ENCODE assay signal across 10 cellular contexts in genomic region chr19:55112781-55113569, GRCh38. TPM values are rescaled to one million over a fixed set of nuclear protein-coding genes. Genes with fewer than 3 reads are reported as not detected.
DNase-seq lines count a peak whose midpoint lies in the region; ATAC-seq, FAIRE-seq and TF ChIP-seq lines count a peak whose summit lies in the region.
"Had no signal": no experiment of that assay in that cellular context is flagged by ENCODE, and none has a peak within 500 bp of the region (broad histone marks: within the 10 kb centered on the region; RNA-seq: fewer than 3 reads in every experiment).

No MANE protein-coding gene starts in this region.

- H3K27me3 ChIP-seq in GM12878 (replicated peaks in 1 of 2; ENCODE audit: control insufficient read depth in 2 of 2, insufficient read depth in 2 of 2, low read length in 1 of 2) (no peaks in the 10 kb centered on the region), kidney epithelial cell (ENCODE audit: control insufficient read depth, insufficient read depth, low read length) (no peaks in the 10 kb centered on the region)

- peak overlapping the region; percentile 5; the same call in 1 of the 2 replicates for H3K4me2 ChIP-seq in GM12878 (ENCODE audit: control insufficient read depth, insufficient read depth)

- SMC1A ChIA-PET in GM12878 (lab: Charles Lee; ENCODE audit: uncharacterized antibody, unreplicated experiment), result interaction anchor here (1.8 kb wide), 1 partner anchor 28 kb away, joined by 4 read pairs; no protein-coding TSS in a partner anchor

- TF ChIP-seq EP300 in GM12878 (IDR thresholded peaks at IDR 0.05; ENCODE audit: borderline replicate concordance in 1 of 2, control insufficient read depth in 1 of 2, low read depth in 2 of 2, low read length in 2 of 2), result no peak

- POLR2A ChIA-PET in GM12878 (lab: Charles Lee), result no interaction called here

- peak overlapping the region; percentile 9 for H3K27ac Mint-ChIP-seq in stimulated activated memory B cell treated with anti-CD40 and anti-IgM and Interleukin-4, amounts not matched to agents 10 μg/mL and 1 μg/mL and 100 μg/mL, for 72 hours

- intact Hi-C loops in GM12878 (cut with micrococcal nuclease; ENCODE audit: unreplicated experiment), result no loop called here

- no peak for TF ChIP-seq RAD21 in GM12878 (IDR thresholded peaks at IDR 0.05; ENCODE audit: insufficient read depth, low read depth, low read length)

- H3K4me3 Mint-ChIP-seq in stimulated activated memory B cell treated with anti-CD40 and anti-IgM and Interleukin-4, amounts not matched to agents 10 μg/mL and 1 μg/mL and 100 μg/mL, for 72 hours, result no peak overlapping the region

- DNase-seq in GM19240 (ENCODE audit: insufficient read length, low spot score), result peak; percentile 0
- DNase-seq in GM12878 (ENCODE audit: low read depth, low spot score), result no peak
- DNase-seq in kidney epithelial cell (ENCODE audit: low read depth), result no peak
- DNase-seq in NCI-H2171 treated with DMSO at 0.1 percent for 48 hours (lab: John Stamatoyannopoulos, UW), result no peak
- DNase-seq in NCI-H2107 (lab: John Stamatoyannopoulos, UW), result no peak
- no peak for DNase-seq in NCI-H748 treated with DMSO at 0.1 percent for 48 hours (lab: John Stamatoyannopoulos, UW)

- ATAC-seq in GM12878 (peak; percentile 10), GM21825 (IDR thresholded peaks at IDR 0.05; ENCODE audit: unreplicated experiment) (no peak)
- ATAC-seq in stimulated activated memory B cell treated with anti-CD40 and anti-IgM and Interleukin-4, amounts not matched to agents 10 μg/mL and 1 μg/mL and 100 μg/mL, for 72 hours, result no peak

- H3K4me1 Mint-ChIP-seq in stimulated activated memory B cell treated with anti-CD40 and anti-IgM and Interleukin-4, amounts not matched to agents 10 μg/mL and 1 μg/mL and 100 μg/mL, for 72 hours, result peaks cover 53% of the 10 kb centered on the region

- no peak overlapping the region for H2AFZ ChIP-seq in GM12878 (ENCODE audit: control insufficient read depth, low read depth, low read length)

- no TSS peak for BruUV-seq in GM12878 (replicated peaks; lab: Mats Ljungman, UMichigan)

- TF ChIP-seq POLR2A in GM12878 (IDR thresholded peaks at IDR 0.05; ENCODE audit: low read depth, low read length), result no peak

- peaks cover 3% of the 10 kb centered on the region; the same call in 1 of the 2 replicates for H4K20me1 ChIP-seq in GM12878 (ENCODE audit: control insufficient read depth, insufficient read depth)

- CTCF ChIA-PET in GM12878 (lab: Yijun Ruan, JAX), result interaction anchor here (0.7 to 1.0 kb wide), 3 partner anchors 9 to 439 kb away, joined by 3 to 4 read pairs (median 3); no protein-coding TSS in a partner anchor

- in situ Hi-C loops in GM12878 (cut with MboI), result no loop called here

- TF ChIP-seq CTCF in GM12878 (IDR thresholded peaks at IDR 0.05 in 2 of 3, conservative IDR thresholded peaks at IDR 0.05 in 1 of 3; ENCODE audit: control insufficient read depth in 2 of 3, extremely low read depth in 1 of 3, insufficient read depth in 1 of 3, low read depth in 3 of 3, low read length in 3 of 3), result peak; percentile 9 to 25 (median 14); a peak in 2 of 6 replicates
- TF ChIP-seq CTCF in kidney epithelial cell (IDR thresholded peaks at IDR 0.05; ENCODE audit: insufficient read depth, low read length, poor library complexity, severe bottlenecking), result peak; percentile 8

- RAD21 ChIA-PET in GM12878 (lab: Charles Lee; ENCODE audit: unreplicated experiment), result no interaction called here

- no peaks in the 10 kb centered on the region for H3K9me3 Mint-ChIP-seq in stimulated activated memory B cell treated with anti-CD40 and anti-IgM and Interleukin-4, amounts not matched to agents 10 μg/mL and 1 μg/mL and 100 μg/mL, for 72 hours

- H3K36me3 ChIP-seq in GM12878 (ENCODE audit: control insufficient read depth in 2 of 2, insufficient read depth in 2 of 2, low read length in 1 of 2) (peaks cover 0 to 6% of the 10 kb centered on the region in 2 experiments; a peak in 3 of 4 replicates), kidney epithelial cell (ENCODE audit: control insufficient read depth, insufficient read depth, low read length) (peaks cover 2% of the 10 kb centered on the region)

- H3K4me3 ChIP-seq in GM12878 (peak overlapping the region; percentile 42; the same call in 1 of the 2 replicates), kidney epithelial cell (ENCODE audit: low read depth, low read length) (no peak overlapping the region)

- no peak overlapping the region for H3K27ac ChIP-seq in GM12878 (ENCODE audit: control insufficient read depth, insufficient read depth)

- peaks cover 38% of the 10 kb centered on the region for H3K79me2 ChIP-seq in GM12878 (ENCODE audit: control insufficient read depth, insufficient read depth, low read length)

- no peak for FAIRE-seq in GM12878 (lab: Jason Lieb, UNC)
- FAIRE-seq: G401.6 had no signal

- 54% methylated on average over 23 of the region's 23 CpGs for WGBS in GM12878 (ENCODE audit: insufficient coverage, insufficient replicate concordance, low lambda C conversion rate, missing lambda C conversion rate)

- H3K36me3 Mint-ChIP-seq in stimulated activated memory B cell treated with anti-CD40 and anti-IgM and Interleukin-4, amounts not matched to agents 10 μg/mL and 1 μg/mL and 100 μg/mL, for 72 hours, result peaks cover 35% of the 10 kb centered on the region

- no peak overlapping the region for H3K9ac ChIP-seq in GM12878 (ENCODE audit: control insufficient read depth, insufficient read depth, low read length)

- peaks cover 12% of the 10 kb centered on the region for H3K4me1 ChIP-seq in GM12878 (ENCODE audit: control insufficient read depth, insufficient read depth, low read length)

- no peaks in the 10 kb centered on the region for H3K27me3 Mint-ChIP-seq in stimulated activated memory B cell treated with anti-CD40 and anti-IgM and Interleukin-4, amounts not matched to agents 10 μg/mL and 1 μg/mL and 100 μg/mL, for 72 hours

- no peaks in the 10 kb centered on the region for H3K9me3 ChIP-seq in GM12878 (replicated peaks; ENCODE audit: control insufficient read depth, insufficient read depth, low read length)

RNA-seq across cellular contexts. Expression of gene PPP1R12C, which starts 4.5 kb away (rescaled TPM):
- total RNA-seq in GM12878 (2013; cell fraction: nucleolus; rRNA removed), result 33.5 and 40.4 TPM in 2 replicates
- total RNA-seq in GM12878 (2014; rRNA removed) (51.7 and 66.5 TPM in 2 replicates), GM12878 (2014; rRNA removed; fragmentation: Illumina TruSeq; extraction: Trizol) (25.2 and 28.2 TPM in 2 replicates), GM12878 (2021) (76.4 and 84.7 TPM in 2 replicates), kidney epithelial cell (62.9 and 94.8 TPM in 2 replicates)
- polyA plus RNA-seq in GM12878 (2011; ENCODE audit: low read depth), result 17.0 TPM
- polyA plus RNA-seq in GM12878 (2011; rRNA removed) (9.6 and 23.0 TPM in 2 replicates), GM12878 (2014; fragmentation: Illumina TruSeq; extraction: Trizol) (3.5 and 18.0 TPM in 2 replicates), GM12878 (2014; fragmentation: Nextera tagmentation; extraction: Ambion mirVana) (1 to 10 TPM; 1.4 to 4.7 TPM), GM12878 (2014; rRNA removed) (83.4 and 101 TPM in 2 replicates), GM12878 (2016; fragmentation: Nextera tagmentation; extraction: Ambion mirVana) (10 to 100 TPM; 10.5 to 14.8 TPM)
- 20.2 and 37.2 TPM in 2 replicates for polyA plus RNA-seq in GM12878 (2011; cell fraction: cytosol; rRNA removed)
- polyA plus RNA-seq in GM12878 (2011; cell fraction: nucleus; rRNA removed), result 203 and 271 TPM in 2 replicates
- polyA plus RNA-seq in GM12878 (2012), result 48.6 and 64.4 TPM in 2 replicates
- polyA minus RNA-seq in GM12878 (2011; rRNA and poly(A)+ RNA removed), result 5.0 and 15.0 TPM in 2 replicates
- polyA minus RNA-seq in GM12878 (2011; cell fraction: cytosol; rRNA and poly(A)+ RNA removed), result 10.7 and 11.3 TPM in 2 replicates
- 24.3 and 37.7 TPM in 2 replicates for polyA minus RNA-seq in GM12878 (2011; cell fraction: nucleus; rRNA and poly(A)+ RNA removed)

RNA-seq across cellular contexts. Expression of gene TNNT1, which starts 36.0 kb away (rescaled TPM):
- not detected in 2 replicates for total RNA-seq in GM12878 (2013; cell fraction: nucleolus; rRNA removed)
- total RNA-seq in GM12878 (2014; rRNA removed) (not detected in 2 replicates), GM12878 (2014; rRNA removed; fragmentation: Illumina TruSeq; extraction: Trizol) (not detected in 2 replicates), GM12878 (2021) (0.62 TPM in 1 of 2 replicates, not detected in the other), kidney epithelial cell (5.8 and 7.1 TPM in 2 replicates)
- polyA plus RNA-seq in GM12878 (2011; ENCODE audit: low read depth), result not detected
- polyA plus RNA-seq in GM12878 (2011; rRNA removed) (0.26 TPM in 1 of 2 replicates, not detected in the other), GM12878 (2014; fragmentation: Illumina TruSeq; extraction: Trizol) (not detected in 2 replicates), GM12878 (2014; fragmentation: Nextera tagmentation; extraction: Ambion mirVana) (not detected), GM12878 (2014; rRNA removed) (not detected in 2 replicates), GM12878 (2016; fragmentation: Nextera tagmentation; extraction: Ambion mirVana) (under 1 TPM in 1 of 2 experiments, not detected in 1; 0.37 TPM)
- 0.15 TPM in 1 of 2 replicates, not detected in the other for polyA plus RNA-seq in GM12878 (2011; cell fraction: cytosol; rRNA removed)
- polyA plus RNA-seq in GM12878 (2011; cell fraction: nucleus; rRNA removed), result 0.21 TPM in 1 of 2 replicates, not detected in the other
- polyA plus RNA-seq in GM12878 (2012), result 0.13 TPM in 1 of 2 replicates, not detected in the other
- 0.67 TPM in 1 of 2 replicates, not detected in the other for polyA minus RNA-seq in GM12878 (2011; rRNA and poly(A)+ RNA removed)
- not detected in 2 replicates for polyA minus RNA-seq in GM12878 (2011; cell fraction: cytosol; rRNA and poly(A)+ RNA removed)
- polyA minus RNA-seq in GM12878 (2011; cell fraction: nucleus; rRNA and poly(A)+ RNA removed), result 0.24 TPM in 1 of 2 replicates, not detected in the other

RNA-seq across cellular contexts. Expression of gene EPS8L1, which starts 37.3 kb away (rescaled TPM):
- 0.69 and 0.92 TPM in 2 replicates for total RNA-seq in GM12878 (2013; cell fraction: nucleolus; rRNA removed)
- total RNA-seq in GM12878 (2014; rRNA removed), result 0.68 and 1.4 TPM in 2 replicates
- 0.64 and 0.72 TPM in 2 replicates for total RNA-seq in GM12878 (2014; rRNA removed; fragmentation: Illumina TruSeq; extraction: Trizol)
- total RNA-seq in GM12878 (2021), result 1.8 and 2.2 TPM in 2 replicates
- polyA plus RNA-seq in GM12878 (2011; ENCODE audit: low read depth), result not detected
- 0.71 and 0.82 TPM in 2 replicates for polyA plus RNA-seq in GM12878 (2011; rRNA removed)
- polyA plus RNA-seq in GM12878 (2011; cell fraction: cytosol; rRNA removed), result 0.67 and 0.75 TPM in 2 replicates
- 4.1 and 5.4 TPM in 2 replicates for polyA plus RNA-seq in GM12878 (2011; cell fraction: nucleus; rRNA removed)
- 1.4 and 2.3 TPM in 2 replicates for polyA plus RNA-seq in GM12878 (2012)
- polyA plus RNA-seq in GM12878 (2014; fragmentation: Illumina TruSeq; extraction: Trizol), result 0.72 TPM in 1 of 2 replicates, not detected in the other
- not detected for polyA plus RNA-seq in GM12878 (2014; fragmentation: Nextera tagmentation; extraction: Ambion mirVana)
- polyA plus RNA-seq in GM12878 (2014; rRNA removed), result 1.5 and 1.8 TPM in 2 replicates
- polyA plus RNA-seq in GM12878 (2016; fragmentation: Nextera tagmentation; extraction: Ambion mirVana), result 1 to 10 TPM; 1.2 to 2.1 TPM
- 0.37 and 0.41 TPM in 2 replicates for polyA minus RNA-seq in GM12878 (2011; rRNA and poly(A)+ RNA removed)
- polyA minus RNA-seq in GM12878 (2011; cell fraction: cytosol; rRNA and poly(A)+ RNA removed), result not detected in 2 replicates
- polyA minus RNA-seq in GM12878 (2011; cell fraction: nucleus; rRNA and poly(A)+ RNA removed), result 0.73 and 1.3 TPM in 2 replicates
- total RNA-seq in kidney epithelial cell, result 30.5 and 33.8 TPM in 2 replicates

RNA-seq across cellular contexts. Expression of gene TNNI3, which starts 44.6 kb away (rescaled TPM):
- total RNA-seq in GM12878 (2013; cell fraction: nucleolus; rRNA removed), result not detected in 2 replicates
- total RNA-seq in GM12878 (2014; rRNA removed) (not detected in 2 replicates), GM12878 (2014; rRNA removed; fragmentation: Illumina TruSeq; extraction: Trizol) (not detected in 2 replicates), GM12878 (2021) (not detected in 2 replicates), kidney epithelial cell (2.7 and 4.7 TPM in 2 replicates)
- not detected for polyA plus RNA-seq in GM12878 (2011; ENCODE audit: low read depth)
- polyA plus RNA-seq in GM12878 (2011; rRNA removed) (0.23 TPM in 1 of 2 replicates, not detected in the other), GM12878 (2014; fragmentation: Illumina TruSeq; extraction: Trizol) (not detected in 2 replicates), GM12878 (2014; fragmentation: Nextera tagmentation; extraction: Ambion mirVana) (not detected), GM12878 (2014; rRNA removed) (not detected in 2 replicates), GM12878 (2016; fragmentation: Nextera tagmentation; extraction: Ambion mirVana) (not detected)
- polyA plus RNA-seq in GM12878 (2011; cell fraction: cytosol; rRNA removed), result not detected in 2 replicates
- polyA plus RNA-seq in GM12878 (2011; cell fraction: nucleus; rRNA removed), result not detected in 2 replicates
- not detected in 2 replicates for polyA plus RNA-seq in GM12878 (2012)
- not detected in 2 replicates for polyA minus RNA-seq in GM12878 (2011; rRNA and poly(A)+ RNA removed)
- not detected in 2 replicates for polyA minus RNA-seq in GM12878 (2011; cell fraction: cytosol; rRNA and poly(A)+ RNA removed)
- not detected in 2 replicates for polyA minus RNA-seq in GM12878 (2011; cell fraction: nucleus; rRNA and poly(A)+ RNA removed)
- total RNA-seq: pulmonary artery endothelial cell had no signal

RNA-seq across cellular contexts. Expression of gene RDH13, which starts 50.0 kb away (rescaled TPM):
- total RNA-seq in GM12878 (2013; cell fraction: nucleolus; rRNA removed), result 53.1 and 58.5 TPM in 2 replicates
- 9.3 TPM in 2 replicates for total RNA-seq in GM12878 (2014; rRNA removed)
- total RNA-seq in GM12878 (2014; rRNA removed; fragmentation: Illumina TruSeq; extraction: Trizol), result 3.8 and 4.0 TPM in 2 replicates
- 10.0 and 10.1 TPM in 2 replicates for total RNA-seq in GM12878 (2021)
- 3.1 TPM for polyA plus RNA-seq in GM12878 (2011; ENCODE audit: low read depth)
- 9.0 and 11.6 TPM in 2 replicates for polyA plus RNA-seq in GM12878 (2011; rRNA removed)
- 13.4 and 20.8 TPM in 2 replicates for polyA plus RNA-seq in GM12878 (2011; cell fraction: cytosol; rRNA removed)
- polyA plus RNA-seq in GM12878 (2011; cell fraction: nucleus; rRNA removed), result 32.1 and 38.4 TPM in 2 replicates
- 5.5 and 6.4 TPM in 2 replicates for polyA plus RNA-seq in GM12878 (2012)
- 4.1 and 5.0 TPM in 2 replicates for polyA plus RNA-seq in GM12878 (2014; fragmentation: Illumina TruSeq; extraction: Trizol)
- 1 to 10 TPM; 1.3 to 1.7 TPM for polyA plus RNA-seq in GM12878 (2014; fragmentation: Nextera tagmentation; extraction: Ambion mirVana)
- polyA plus RNA-seq in GM12878 (2014; rRNA removed), result 7.7 and 8.5 TPM in 2 replicates
- 10 to 100 TPM in 1 of 2 experiments, 1 to 10 TPM in 1; 9.8 to 11.5 TPM for polyA plus RNA-seq in GM12878 (2016; fragmentation: Nextera tagmentation; extraction: Ambion mirVana)
- 15.9 and 19.3 TPM in 2 replicates for polyA minus RNA-seq in GM12878 (2011; rRNA and poly(A)+ RNA removed)
- 6.0 and 9.3 TPM in 2 replicates for polyA minus RNA-seq in GM12878 (2011; cell fraction: cytosol; rRNA and poly(A)+ RNA removed)
- 12.2 and 26.3 TPM in 2 replicates for polyA minus RNA-seq in GM12878 (2011; cell fraction: nucleus; rRNA and poly(A)+ RNA removed)
- total RNA-seq in kidney epithelial cell, result 16.6 and 23.4 TPM in 2 replicates
